Comparison of ENCODE assay signal across 22 cellular contexts in genomic region chr5:180143656-180144364, GRCh38.
A peak's percentile ranks its signal among the peaks of the same experiment; 100 is the strongest.
DNase-seq lines count a peak whose midpoint lies in the region; ATAC-seq and TF ChIP-seq lines count a peak whose summit lies in the region.
"Had no signal": no experiment of that assay in that cellular context is flagged by ENCODE, and none has a peak within 500 bp of the region (broad histone marks: within the 10 kb centered on the region; RNA-seq: fewer than 3 reads in every experiment).

No MANE protein-coding gene starts in this region.

- no peaks in the 10 kb centered on the region for H3K4me1 ChIP-seq in osteoblast (ENCODE audit: insufficient read depth, low read length)

- no peaks in the 10 kb centered on the region for H3K79me2 ChIP-seq in osteoblast (ENCODE audit: insufficient read depth, low read length)

- DNase-seq in activated CD8-positive, alpha-beta memory T cell treated with anti-CD3 and anti-CD28 coated beads, Interleukin-2, amount 10 ng/mL, durations not matched to agents 7 days and 5 days = peak; percentile 21
- no peak for DNase-seq in activated CD8-positive, alpha-beta memory T cell treated with anti-CD3 and anti-CD28 coated beads, Interleukin-2, amount 50 U/mL, for 4 hours
- DNase-seq in ecto neural progenitor cell (ENCODE audit: low spot score) (peak; percentile 35), osteoblast (ENCODE audit: insufficient read length, low spot score, missing footprints) (peak; percentile 59), type B pancreatic cell (ENCODE audit: extremely low spot score, unreplicated experiment) (peak; percentile 58), activated gamma-delta T cell treated with Interleukin-2 at 50 U/mL for 16 hours (no peak)
- DNase-seq: 8988T, AML-193, DND-41, IMR-90, MV-4-11, NCI-H1105 treated with DMSO at 0.1 percent for 48 hours, NCI-H1694, NCI-H2081, NCI-H2171, NCI-H345, NCI-H82, SIG-M5 had no signal

- no peaks in the 10 kb centered on the region for H3K36me3 ChIP-seq in osteoblast (ENCODE audit: insufficient read depth, low read length)

- H3K27me3 ChIP-seq in osteoblast (ENCODE audit: insufficient read depth, low read length) = peaks cover 8% of the 10 kb centered on the region

- H2AFZ ChIP-seq in osteoblast (ENCODE audit: low read length) = no peak overlapping the region

- H3K4me3 ChIP-seq in osteoblast (ENCODE audit: insufficient read depth, low read length) = no peak overlapping the region

- H3K4me2 ChIP-seq in osteoblast (ENCODE audit: insufficient read depth, low read length) = no peak overlapping the region
- H3K4me2 ChIP-seq: KMS-11 had no signal

- no peak for TF ChIP-seq CTCF in osteoblast (IDR thresholded peaks at IDR 0.05; ENCODE audit: extremely low read depth, low read depth, low read length)
- no peak for TF ChIP-seq CTCF in type B pancreatic cell (conservative IDR thresholded peaks at IDR 0.05)

- no peaks in the 10 kb centered on the region for H4K20me1 ChIP-seq in osteoblast (ENCODE audit: insufficient read depth, low read length)

- ATAC-seq in activated CD8-positive, alpha-beta memory T cell treated with anti-CD3 and anti-CD28 coated beads, Interleukin-2, amount 10 ng/mL, durations not matched to agents 7 days and 5 days = no peak
- ATAC-seq in GM21786 (IDR thresholded peaks at IDR 0.05; ENCODE audit: unreplicated experiment) = no peak
- ATAC-seq: CD8-positive, alpha-beta T cell; Panc1 had no signal

- no peaks in the 10 kb centered on the region for H3K36me3 Mint-ChIP-seq in activated CD8-positive, alpha-beta memory T cell treated with anti-CD3 and anti-CD28 coated beads, Interleukin-2, amount 10 ng/mL, durations not matched to agents 7 days and 5 days
- H3K36me3 Mint-ChIP-seq in type B pancreatic cell = no peaks in the 10 kb centered on the region
- H3K36me3 Mint-ChIP-seq: CD8-positive, alpha-beta T cell had no signal

- H3K4me3 Mint-ChIP-seq in activated CD8-positive, alpha-beta memory T cell treated with anti-CD3 and anti-CD28 coated beads, Interleukin-2, amount 10 ng/mL, durations not matched to agents 7 days and 5 days = no peak overlapping the region
- no peak overlapping the region for H3K4me3 Mint-ChIP-seq in type B pancreatic cell
- H3K4me3 Mint-ChIP-seq: CD8-positive, alpha-beta T cell had no signal

- peaks cover 16% of the 10 kb centered on the region for H3K27me3 Mint-ChIP-seq in activated CD8-positive, alpha-beta memory T cell treated with anti-CD3 and anti-CD28 coated beads, Interleukin-2, amount 10 ng/mL, durations not matched to agents 7 days and 5 days
- peaks cover 13% of the 10 kb centered on the region for H3K27me3 Mint-ChIP-seq in type B pancreatic cell

- CTCF ChIA-PET in activated CD8-positive, alpha-beta memory T cell treated with anti-CD3 and anti-CD28 coated beads, Interleukin-2, amount 10 ng/mL, durations not matched to agents 7 days and 5 days (lab: Charles Lee) = no interaction called here

- no peak overlapping the region for H3K27ac Mint-ChIP-seq in activated CD8-positive, alpha-beta memory T cell treated with anti-CD3 and anti-CD28 coated beads, Interleukin-2, amount 10 ng/mL, durations not matched to agents 7 days and 5 days
- no peak overlapping the region for H3K27ac Mint-ChIP-seq in type B pancreatic cell
- H3K27ac Mint-ChIP-seq: CD8-positive, alpha-beta T cell had no signal

- H3K27ac ChIP-seq in osteoblast (ENCODE audit: low read depth, low read length) = no peak overlapping the region
- H3K27ac ChIP-seq: KMS-11 had no signal

- no peaks in the 10 kb centered on the region for H3K9me3 ChIP-seq in osteoblast (ENCODE audit: low read depth, low read length)

- H3K4me1 Mint-ChIP-seq in activated CD8-positive, alpha-beta memory T cell treated with anti-CD3 and anti-CD28 coated beads, Interleukin-2, amount 10 ng/mL, durations not matched to agents 7 days and 5 days = no peaks in the 10 kb centered on the region
- H3K4me1 Mint-ChIP-seq in type B pancreatic cell (ENCODE audit: unreplicated experiment) = no peaks in the 10 kb centered on the region

- peaks cover 5% of the 10 kb centered on the region for H3K9me3 Mint-ChIP-seq in activated CD8-positive, alpha-beta memory T cell treated with anti-CD3 and anti-CD28 coated beads, Interleukin-2, amount 10 ng/mL, durations not matched to agents 7 days and 5 days (ENCODE audit: low read depth)
- H3K9me3 Mint-ChIP-seq in type B pancreatic cell = peaks cover 8% of the 10 kb centered on the region

Comparison
In these comparisons a context has a peak if more than half of its experiments do, and no peak if none do; other contexts are left out.
1. DNase-seq: peak in activated CD8-positive, alpha-beta memory T cell treated with anti-CD3 and anti-CD28 coated beads, Interleukin-2, amount 10 ng/mL, durations not matched to agents 7 days and 5 days (single experiment), ecto neural progenitor cell (single experiment), osteoblast (single experiment) and type B pancreatic cell (single experiment); none in activated CD8-positive, alpha-beta memory T cell treated with anti-CD3 and anti-CD28 coated beads, Interleukin-2, amount 50 U/mL, for 4 hours (single experiment) and activated gamma-delta T cell treated with Interleukin-2 at 50 U/mL for 16 hours (single experiment).